1 cellular context compared by ENCODE assay signal in genomic region chr10:34119456-34119855, GRCh38.
TF ChIP-seq lines count a peak whose summit lies in the region.

No MANE protein-coding gene starts in this region.

TF ChIP-seq in K562, 482 proteins besides CTCF, POLR2A, EP300 and RAD21 (continued from another document):
- TF ChIP-seq ZBTB11 (CRISPR knock-in tag; IDR thresholded peaks at IDR 0.05) (no peak), CBFB (CRISPR knock-in tag; IDR thresholded peaks at IDR 0.05) (no peak), TBP (optimal IDR thresholded peaks at IDR 0.05; ENCODE audit: low read depth, low read length) (no peak), FOXP4 (CRISPR knock-in tag; IDR thresholded peaks at IDR 0.05; ENCODE audit: borderline replicate concordance) (no peak), TAF1 (IDR thresholded peaks at IDR 0.05; ENCODE audit: control insufficient read depth, extremely low read depth, insufficient read depth, low read length, severe bottlenecking) (no peak), PRPF4 (IDR thresholded peaks at IDR 0.05; ENCODE audit: insufficient read depth, low read depth, low read length, poor library complexity, severe bottlenecking) (no peak), TAL1 (IDR thresholded peaks at IDR 0.05) (no peak), ZNF79 (CRISPR knock-in tag; IDR thresholded peaks at IDR 0.05; ENCODE audit: low read depth) (no peak), PURB (CRISPR knock-in tag; IDR thresholded peaks at IDR 0.05; ENCODE audit: low read depth) (no peak), DIDO1 (tag; IDR thresholded peaks at IDR 0.05; ENCODE audit: low read depth) (no peak), HES1 (IDR thresholded peaks at IDR 0.05; ENCODE audit: low read depth) (no peak), ZNF23 (CRISPR knock-in tag; IDR thresholded peaks at IDR 0.05) (no peak), NR0B1 (IDR thresholded peaks at IDR 0.05; ENCODE audit: partially characterized antibody) (no peak), MXI1 (IDR thresholded peaks at IDR 0.05; ENCODE audit: low read depth, low read length) (no peak), ZKSCAN3 (CRISPR knock-in tag; IDR thresholded peaks at IDR 0.05) (no peak)
